In the genomic region with DNA sequence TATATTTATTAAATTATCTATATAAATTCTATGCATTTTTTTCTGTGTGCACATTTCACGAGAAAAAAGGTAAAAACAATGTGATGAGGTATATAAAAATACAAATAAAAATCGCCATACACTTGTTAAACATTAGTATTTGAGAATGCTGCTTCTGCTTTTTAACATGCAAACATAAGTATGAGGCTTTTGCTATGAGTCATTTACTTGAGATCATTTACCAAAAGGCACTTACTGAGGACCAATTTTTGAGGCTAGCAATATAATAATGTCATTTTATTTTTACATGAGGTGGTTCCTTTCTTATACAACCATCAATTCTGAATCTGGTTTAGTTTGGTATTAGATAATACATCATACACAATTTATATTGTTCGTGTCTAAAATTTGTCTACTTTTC, we compare ENCODE assay signal across 1 cellular context.
TF ChIP-seq lines count a peak whose summit lies in the region.

No MANE protein-coding gene starts in this region.

TF ChIP-seq in IMR-90, 13 proteins besides CTCF, POLR2A, EP300 and RAD21 (continued from another document):
- TF ChIP-seq, protein P1, sequence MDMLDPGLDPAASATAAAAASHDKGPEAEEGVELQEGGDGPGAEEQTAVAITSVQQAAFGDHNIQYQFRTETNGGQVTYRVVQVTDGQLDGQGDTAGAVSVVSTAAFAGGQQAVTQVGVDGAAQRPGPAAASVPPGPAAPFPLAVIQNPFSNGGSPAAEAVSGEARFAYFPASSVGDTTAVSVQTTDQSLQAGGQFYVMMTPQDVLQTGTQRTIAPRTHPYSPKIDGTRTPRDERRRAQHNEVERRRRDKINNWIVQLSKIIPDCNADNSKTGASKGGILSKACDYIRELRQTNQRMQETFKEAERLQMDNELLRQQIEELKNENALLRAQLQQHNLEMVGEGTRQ (IDR thresholded peaks at IDR 0.05; ENCODE audit: low read depth, low read length): no peak
- TF ChIP-seq CEBPB (IDR thresholded peaks at IDR 0.05; ENCODE audit: low read depth, low read length) (no peak), MXI1 (IDR thresholded peaks at IDR 0.05; ENCODE audit: borderline replicate concordance, low read depth, low read length) (no peak)
